15 cellular contexts compared by ENCODE assay signal in genomic region chr4:38210396-38211114, GRCh38.
DNase-seq lines count a peak whose midpoint lies in the region; ATAC-seq and TF ChIP-seq lines count a peak whose summit lies in the region.
"Had no signal": no experiment of that assay in that cellular context is flagged by ENCODE, and none has a peak within 500 bp of the region (broad histone marks: within the 10 kb centered on the region; RNA-seq: fewer than 3 reads in every experiment).

No MANE protein-coding gene starts in this region.

- H3K9me3 Mint-ChIP-seq in nephron progenitor cell = peaks cover 39% of the 10 kb centered on the region
- H3K9me3 Mint-ChIP-seq in stimulated activated naive CD8-positive, alpha-beta T cell treated with anti-CD3 and anti-CD28 coated beads, Interleukin-15, amount 100 ng/mL, for 72 hours = peaks cover 0 to 8% of the 10 kb centered on the region in 2 donors
- H3K9me3 Mint-ChIP-seq: activated naive CD4-positive, alpha-beta T cell treated with anti-CD3 and anti-CD28 coated beads, Interleukin-2, amount 10 ng/mL, durations not matched to agents 7 days and 5 days had no signal

- H3K4me3 Mint-ChIP-seq in nephron progenitor cell = no peak overlapping the region
- H3K4me3 Mint-ChIP-seq in stimulated activated naive CD8-positive, alpha-beta T cell treated with anti-CD3 and anti-CD28 coated beads, Interleukin-15, amount 100 ng/mL, for 72 hours = no peak overlapping the region
- H3K4me3 Mint-ChIP-seq: activated naive CD4-positive, alpha-beta T cell treated with anti-CD3 and anti-CD28 coated beads, Interleukin-2, amount 10 ng/mL, durations not matched to agents 7 days and 5 days had no signal

- H3K4me3 ChIP-seq in ascending aorta (peak overlapping the region in 1 of 2 donors; percentile 21), fibroblast of pulmonary artery (replicated peaks; ENCODE audit: low read depth, low read length) (no peak overlapping the region)
- H3K4me3 ChIP-seq: SJCRH30, uterus had no signal

- no peaks in the 10 kb centered on the region for H3K27me3 ChIP-seq in ascending aorta
- H3K27me3 ChIP-seq: SJCRH30, uterus had no signal

- H3K27ac ChIP-seq in ascending aorta (peak overlapping the region; percentile 76 to 89), substantia nigra (ENCODE audit: low read depth, low read length, poor library complexity, severe bottlenecking) (no peak overlapping the region)
- H3K27ac ChIP-seq: SJCRH30, uterus had no signal

- peaks cover 17% of the 10 kb centered on the region for H3K36me3 Mint-ChIP-seq in nephron progenitor cell (ENCODE audit: low read depth)
- H3K36me3 Mint-ChIP-seq: activated naive CD4-positive, alpha-beta T cell treated with anti-CD3 and anti-CD28 coated beads, Interleukin-2, amount 10 ng/mL, durations not matched to agents 7 days and 5 days had no signal

- peaks cover 29% of the 10 kb centered on the region for H3K4me1 Mint-ChIP-seq in nephron progenitor cell
- H3K4me1 Mint-ChIP-seq in stimulated activated naive CD8-positive, alpha-beta T cell treated with anti-CD3 and anti-CD28 coated beads, Interleukin-15, amount 100 ng/mL, for 72 hours = peaks cover 5% of the 10 kb centered on the region

- peak overlapping the region; percentile 87 for H3K27ac Mint-ChIP-seq in nephron progenitor cell
- peak overlapping the region in 1 of 2 donors; percentile 34 for H3K27ac Mint-ChIP-seq in stimulated activated naive CD8-positive, alpha-beta T cell treated with anti-CD3 and anti-CD28 coated beads, Interleukin-15, amount 100 ng/mL, for 72 hours
- H3K27ac Mint-ChIP-seq: activated naive CD4-positive, alpha-beta T cell treated with anti-CD3 and anti-CD28 coated beads, Interleukin-2, amount 10 ng/mL, durations not matched to agents 7 days and 5 days had no signal

- intact Hi-C loops in ascending aorta (cut with DNase I) = loop anchor here (1.0 to 2.0 kb wide), 3 partner anchors 19 to 452 kb away; no protein-coding TSS in a partner anchor

- TF ChIP-seq CTCF in ascending aorta (IDR thresholded peaks at IDR 0.05) (no peak), fibroblast of pulmonary artery (IDR thresholded peaks at IDR 0.05; ENCODE audit: low read length, missing control alignments) (no peak), nephron progenitor cell (IDR thresholded peaks at IDR 0.05) (no peak)

- H3K36me3 ChIP-seq in ascending aorta = no peaks in the 10 kb centered on the region
- H3K36me3 ChIP-seq: SJCRH30, uterus had no signal

- H3K9me3 ChIP-seq in ascending aorta = peaks cover 0 to 5% of the 10 kb centered on the region in 2 donors
- H3K9me3 ChIP-seq: SJCRH30, uterus had no signal

- DNase-seq in AG08396 (ENCODE audit: low spot score) (peak; percentile 18), ascending aorta (ENCODE audit: low spot score in 2 of 2) (peak in 1 of 2 donors; percentile 72), fibroblast of pulmonary artery (ENCODE audit: low read depth) (peak; percentile 38), nephron progenitor cell (no peak), substantia nigra (lab: John Stamatoyannopoulos, UW) (no peak)
- no peak for DNase-seq in stimulated activated naive CD8-positive, alpha-beta T cell treated with anti-CD3 and anti-CD28 coated beads, Interleukin-15, amount 100 ng/mL, for 72 hours
- DNase-seq: activated naive CD4-positive, alpha-beta T cell treated with anti-CD3 and anti-CD28 coated beads, Interleukin-2, amount 10 ng/mL, durations not matched to agents 7 days and 5 days; DMS 273 treated with DMSO at 0.1 percent for 48 hours; left cardiac atrium; NCI-H2081 treated with DMSO at 0.1 percent for 48 hours; SJCRH30; stimulated activated CD4-positive, alpha-beta T cell treated with anti-CD3 and anti-CD28 coated beads, Interleukin-12 subunit alpha, Interleukin-12 subunit beta, amount 100 ng/mL, for 4 hours; uterus had no signal

- peaks cover 0 to 17% of the 10 kb centered on the region in 2 donors for H3K4me1 ChIP-seq in ascending aorta
- H3K4me1 ChIP-seq: SJCRH30, uterus had no signal

- ATAC-seq in HG02852 (IDR thresholded peaks at IDR 0.05; ENCODE audit: unreplicated experiment) (no peak), esophagus mucosa (no peak)
- ATAC-seq in stimulated activated naive CD8-positive, alpha-beta T cell treated with anti-CD3 and anti-CD28 coated beads, Interleukin-15, amount 100 ng/mL, for 72 hours = no peak

- H3K27me3 Mint-ChIP-seq in nephron progenitor cell (ENCODE audit: low read depth, poor library complexity) = peaks cover 2% of the 10 kb centered on the region
- H3K27me3 Mint-ChIP-seq in stimulated activated naive CD8-positive, alpha-beta T cell treated with anti-CD3 and anti-CD28 coated beads, Interleukin-15, amount 100 ng/mL, for 72 hours = no peaks in the 10 kb centered on the region

Comparison
In these comparisons a context has a peak if more than half of its experiments do, and no peak if none do; other contexts are left out.
1. DNase-seq: peak in AG08396 (single experiment) and fibroblast of pulmonary artery (single experiment); none in nephron progenitor cell (single experiment), substantia nigra (0 of 49) and stimulated activated naive CD8-positive, alpha-beta T cell treated with anti-CD3 and anti-CD28 coated beads, Interleukin-15, amount 100 ng/mL, for 72 hours (0 of 2).